29 cellular contexts compared by ENCODE assay signal in genomic region chr10:63922714-63923317, GRCh38.
DNase-seq lines count a peak whose midpoint lies in the region; ATAC-seq and TF ChIP-seq lines count a peak whose summit lies in the region.
"Had no signal": no experiment of that assay in that cellular context is flagged by ENCODE, and none has a peak within 500 bp of the region (broad histone marks: within the 10 kb centered on the region; RNA-seq: fewer than 3 reads in every experiment).

No MANE protein-coding gene starts in this region.

- no peak for TF ChIP-seq CTCF in endodermal cell (conservative IDR thresholded peaks at IDR 0.05)

- peak; percentile 67 to 71 for DNase-seq in NCI-H526 (lab: John Stamatoyannopoulos, UW)
- peak; percentile 59 for DNase-seq in endodermal cell
- DNase-seq in retina = peak; percentile 42
- no peak for DNase-seq in stimulated activated CD4-positive, alpha-beta T cell treated with anti-CD3 and anti-CD28 coated beads, Interleukin-4, amount 100 ng/mL, for 1 hour
- no peak for DNase-seq in activated CD4-positive, alpha-beta T cell treated with anti-CD3 and anti-CD28 coated beads for 36 hours
- DNase-seq in erythroblast (lab: John Stamatoyannopoulos, UW) = no peak
- DNase-seq: activated CD4-positive, alpha-beta T cell treated with anti-CD3 and anti-CD28 coated beads for 4 hours; activated CD8-positive, alpha-beta memory T cell treated with anti-CD3 and anti-CD28 coated beads for 24 hours; activated effector memory CD4-positive, alpha-beta T cell treated with anti-CD3 and anti-CD28 coated beads, Interleukin-2, amount 50 U/mL, for 16 hours; activated naive CD8-positive, alpha-beta T cell treated with anti-CD3 and anti-CD28 coated beads for 36 hours; aorta; colonic mucosa; effector memory CD4-positive, alpha-beta T cell; HCEC 1CT; heart left ventricle; NCI-H1436 treated with DMSO at 0.1 percent for 48 hours; NCI-H2171; right cardiac atrium; stimulated activated CD4-positive, alpha-beta T cell treated with anti-CD3 and anti-CD28 coated beads, Interleukin-2, amount 100 ng/mL, for 48 hours; T-helper 2 cell; upper lobe of right lung had no signal

- WGBS in HUES64 = 52% methylated on average over 4 of the region's 5 CpGs
- WGBS in endodermal cell (ENCODE audit: insufficient coverage in 1 of 2, insufficient read length in 1 of 2), 2 experiments = 65% methylated on average over 5 of the region's 5 CpGs; no CpG with 5 or more reads in 1 of the 2 experiments

- H3K27ac ChIP-seq in HUES64 (ENCODE audit: low read depth, low read length) = peak overlapping the region; percentile 13; the same call in 1 of the 2 replicates
- peak overlapping the region; percentile 21 for H3K27ac ChIP-seq in endodermal cell (ENCODE audit: low read depth, low read length)
- H3K27ac ChIP-seq: C4-2B, cardiac muscle cell, colonic mucosa, heart left ventricle, KMS-11, parathyroid adenoma, SK-N-MC, upper lobe of right lung had no signal

- no peak overlapping the region for H3K27ac Mint-ChIP-seq in endodermal cell
- no peak overlapping the region for H3K27ac Mint-ChIP-seq in activated CD4-positive, alpha-beta T cell treated with anti-CD3 and anti-CD28 coated beads for 36 hours
- H3K27ac Mint-ChIP-seq: activated naive CD8-positive, alpha-beta T cell treated with anti-CD3 and anti-CD28 coated beads for 36 hours; nephron had no signal

- H3K4me3 Mint-ChIP-seq in endodermal cell = no peak overlapping the region
- H3K4me3 Mint-ChIP-seq in activated CD4-positive, alpha-beta T cell treated with anti-CD3 and anti-CD28 coated beads for 36 hours = no peak overlapping the region
- H3K4me3 Mint-ChIP-seq: activated naive CD8-positive, alpha-beta T cell treated with anti-CD3 and anti-CD28 coated beads for 36 hours; nephron had no signal

- H3K9me3 ChIP-seq in HUES64 (ENCODE audit: insufficient read depth, low read depth, low read length) (no peaks in the 10 kb centered on the region), endodermal cell (ENCODE audit: control insufficient read depth, low read length) (no peaks in the 10 kb centered on the region)
- H3K9me3 ChIP-seq: colonic mucosa, heart left ventricle, upper lobe of right lung had no signal

- H3K4me1 Mint-ChIP-seq in endodermal cell = peaks cover 45% of the 10 kb centered on the region
- H3K4me1 Mint-ChIP-seq in activated CD4-positive, alpha-beta T cell treated with anti-CD3 and anti-CD28 coated beads for 36 hours = no peaks in the 10 kb centered on the region
- H3K4me1 Mint-ChIP-seq: activated naive CD8-positive, alpha-beta T cell treated with anti-CD3 and anti-CD28 coated beads for 36 hours had no signal

- ATAC-seq in activated CD4-positive, alpha-beta T cell treated with anti-CD3 and anti-CD28 coated beads for 36 hours = no peak
- ATAC-seq: heart left ventricle, right cardiac atrium, upper lobe of right lung had no signal

- H3K4me3 ChIP-seq in HUES64 (ENCODE audit: low read length) (no peak overlapping the region), endodermal cell (ENCODE audit: low read length) (no peak overlapping the region)
- H3K4me3 ChIP-seq: cardiac muscle cell, colonic mucosa, heart left ventricle, lung, SK-N-MC, upper lobe of right lung had no signal

- CTCF ChIA-PET in activated CD4-positive, alpha-beta T cell treated with anti-CD3 and anti-CD28 coated beads for 36 hours (lab: Charles Lee) = no interaction called here

- H3K36me3 Mint-ChIP-seq in endodermal cell (ENCODE audit: low read depth) = no peaks in the 10 kb centered on the region
- H3K36me3 Mint-ChIP-seq in activated CD4-positive, alpha-beta T cell treated with anti-CD3 and anti-CD28 coated beads for 36 hours (ENCODE audit: low read depth) = no peaks in the 10 kb centered on the region
- H3K36me3 Mint-ChIP-seq: activated naive CD8-positive, alpha-beta T cell treated with anti-CD3 and anti-CD28 coated beads for 36 hours had no signal

- H3K9me3 Mint-ChIP-seq in endodermal cell = no peaks in the 10 kb centered on the region
- H3K9me3 Mint-ChIP-seq in activated CD4-positive, alpha-beta T cell treated with anti-CD3 and anti-CD28 coated beads for 36 hours (ENCODE audit: low read depth) = no peaks in the 10 kb centered on the region
- H3K9me3 Mint-ChIP-seq: activated naive CD8-positive, alpha-beta T cell treated with anti-CD3 and anti-CD28 coated beads for 36 hours; nephron had no signal

- H3K27me3 ChIP-seq in HUES64 (ENCODE audit: insufficient read depth, low read length) (no peaks in the 10 kb centered on the region), endodermal cell (ENCODE audit: control insufficient read depth, insufficient read depth, low read length, poor library complexity, severe bottlenecking) (no peaks in the 10 kb centered on the region)
- H3K27me3 ChIP-seq: cardiac muscle cell, colonic mucosa, heart left ventricle, upper lobe of right lung had no signal

- POLR2A ChIA-PET in activated CD4-positive, alpha-beta T cell treated with anti-CD3 and anti-CD28 coated beads for 36 hours (lab: Charles Lee) = no interaction called here

- H3K36me3 ChIP-seq in HUES64 (ENCODE audit: insufficient read depth, low read length) (no peaks in the 10 kb centered on the region), endodermal cell (ENCODE audit: control insufficient read depth, insufficient read depth, low read length) (no peaks in the 10 kb centered on the region)
- H3K36me3 ChIP-seq: cardiac muscle cell, colonic mucosa, heart left ventricle, upper lobe of right lung had no signal

- intact Hi-C loops in activated CD4-positive, alpha-beta T cell treated with anti-CD3 and anti-CD28 coated beads for 36 hours (cut with DNase I, micrococcal nuclease) = no loop called here

- no peak overlapping the region for H3K9ac ChIP-seq in HUES64 (ENCODE audit: low read depth, low read length)
- no peak overlapping the region for H3K9ac ChIP-seq in endodermal cell (ENCODE audit: extremely low read depth, low read length, poor library complexity, severe bottlenecking)
- H3K9ac ChIP-seq: KMS-11, parathyroid adenoma had no signal

- no peak for TF ChIP-seq POLR2A in erythroblast (IDR thresholded peaks at IDR 0.05; ENCODE audit: low read length)

- H3K4me1 ChIP-seq in HUES64 (ENCODE audit: insufficient read depth, low read length) (peaks cover 38% of the 10 kb centered on the region), endodermal cell (ENCODE audit: control insufficient read depth, insufficient read depth, low read length) (peaks cover 28% of the 10 kb centered on the region)
- H3K4me1 ChIP-seq: colonic mucosa, heart left ventricle, parathyroid adenoma, upper lobe of right lung had no signal

- H3K27me3 Mint-ChIP-seq in endodermal cell (ENCODE audit: insufficient read depth) = no peaks in the 10 kb centered on the region
- peaks cover 8% of the 10 kb centered on the region for H3K27me3 Mint-ChIP-seq in activated CD4-positive, alpha-beta T cell treated with anti-CD3 and anti-CD28 coated beads for 36 hours

Comparison
In these comparisons a context has a peak if more than half of its experiments do, and no peak if none do; other contexts are left out.
1. DNase-seq: peak in NCI-H526 (2 of 2), endodermal cell (single experiment) and retina (single experiment); none in stimulated activated CD4-positive, alpha-beta T cell treated with anti-CD3 and anti-CD28 coated beads, Interleukin-4, amount 100 ng/mL, for 1 hour (single experiment), activated CD4-positive, alpha-beta T cell treated with anti-CD3 and anti-CD28 coated beads for 36 hours (single experiment) and erythroblast (0 of 2).